Comparison of ENCODE assay signal across 20 cellular contexts in the genomic region with DNA sequence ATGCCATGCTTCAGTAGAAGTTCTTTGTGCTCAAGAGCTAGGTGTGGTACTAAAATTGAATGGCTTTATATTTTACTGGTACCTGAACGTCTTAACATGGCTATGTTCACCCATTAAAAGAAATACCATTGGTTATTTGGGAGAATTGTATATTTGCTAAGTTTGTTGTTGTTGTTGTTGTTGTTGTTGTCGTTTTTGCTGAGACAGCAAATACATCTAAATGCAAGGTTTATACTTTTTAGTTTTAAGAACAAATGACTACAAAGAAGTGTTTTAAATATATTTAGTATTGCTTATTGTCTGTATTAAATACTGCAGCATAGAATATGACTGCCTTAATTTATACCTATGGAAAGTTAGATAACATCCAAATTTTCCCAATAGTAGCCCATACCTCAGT.
DNase-seq lines count a peak whose midpoint lies in the region; ATAC-seq, FAIRE-seq and TF ChIP-seq lines count a peak whose summit lies in the region.
"Had no signal": no experiment of that assay in that cellular context is flagged by ENCODE, and none has a peak within 500 bp of the region (broad histone marks: within the 10 kb centered on the region; RNA-seq: fewer than 3 reads in every experiment).

No MANE protein-coding gene starts in this region.

- POLR2A ChIA-PET in A549 (lab: Yijun Ruan, JAX) = no interaction called here
- POLR2A ChIA-PET in IMR-90 (lab: Charles Lee; ENCODE audit: unreplicated experiment) = no interaction called here
- POLR2A ChIA-PET in H1 (lab: Charles Lee; ENCODE audit: partially characterized antibody) = no interaction called here

- no peak overlapping the region for H3K18ac ChIP-seq in IMR-90 (ENCODE audit: low read depth, low read length)
- H3K18ac ChIP-seq in H1 (ENCODE audit: extremely low read depth, low read length) = no peak overlapping the region

- H3K9me3 ChIP-seq in A549 = 0 out of 3 replicates have a peak, but pooled peaks cover 5% of the 10 kb centered on the region
- H3K9me3 ChIP-seq in IMR-90 (ENCODE audit: control insufficient read depth, insufficient read depth, low read length) = no peaks in the 10 kb centered on the region
- H3K9me3 ChIP-seq in H1 (ENCODE audit: insufficient read depth in 2 of 2, low read depth in 1 of 2, low read length in 1 of 2) = no peaks in the 10 kb centered on the region
- H3K9me3 ChIP-seq: Caco-2 had no signal

- no peaks in the 10 kb centered on the region for H3K79me1 ChIP-seq in IMR-90 (ENCODE audit: low read depth in 1 of 2, low read length in 2 of 2)
- no peaks in the 10 kb centered on the region for H3K79me1 ChIP-seq in H1 (ENCODE audit: low read depth, low read length)

- no peaks in the 10 kb centered on the region for H3K79me2 ChIP-seq in H1 (ENCODE audit: control insufficient read depth in 1 of 2, insufficient read depth in 2 of 2, low read length in 2 of 2)

- no peak overlapping the region for H2BK5ac ChIP-seq in IMR-90 (ENCODE audit: low read depth, low read length, poor library complexity, severe bottlenecking)
- no peak overlapping the region for H2BK5ac ChIP-seq in H1 (ENCODE audit: low read depth, low read length)

- no peak overlapping the region for H3K56ac ChIP-seq in IMR-90 (ENCODE audit: extremely low read depth, insufficient read depth, low read length)
- H3K56ac ChIP-seq in H1 (replicated peaks; ENCODE audit: insufficient read length, low read depth, low read length) = no peak overlapping the region

- TF ChIP-seq EP300 in A549 (IDR thresholded peaks at IDR 0.05) = no peak
- no peak for TF ChIP-seq EP300 in H1 (IDR thresholded peaks at IDR 0.05; ENCODE audit: borderline replicate concordance in 1 of 2, low read depth in 2 of 2, low read length in 2 of 2)

- CTCF ChIA-PET in A549 (lab: Yijun Ruan, JAX) (no interaction called here), IMR-90 (lab: Yijun Ruan, JAX) (no interaction called here), H1 (lab: Charles Lee; ENCODE audit: partially characterized antibody) (interaction anchor here (0.8 to 3.0 kb wide), 10 partner anchors 9 to 275 kb away, joined by 3 to 22 read pairs (median 4); no protein-coding TSS in a partner anchor)

- H2BK15ac ChIP-seq in IMR-90 (ENCODE audit: low read depth, low read length) (no peak overlapping the region), H1 (ENCODE audit: low read length) (no peak overlapping the region)

- H3K27me3 ChIP-seq in IMR-90 (ENCODE audit: control insufficient read depth, insufficient read depth, low read length) (peaks cover 4% of the 10 kb centered on the region; the same call in 1 of the 2 replicates), H1 (replicated peaks in 1 of 4; ENCODE audit: control insufficient read depth in 3 of 4, extremely low read depth in 1 of 4, insufficient read depth in 3 of 4, low read length in 3 of 4) (no peaks in the 10 kb centered on the region)
- H3K27me3 ChIP-seq: BLaER1 treated with 17β-estradiol and CSF1 and Interleukin-3, amounts not matched to agents 10 nM and 100 nM had no signal

- BruUV-seq in IMR-90 (replicated peaks; lab: Mats Ljungman, UMichigan) = no TSS peak

- H2AK9ac ChIP-seq in IMR-90 (replicated peaks; ENCODE audit: low read depth, low read length, poor library complexity) = no peak overlapping the region

- H4K91ac ChIP-seq in IMR-90 (ENCODE audit: insufficient read depth, low read depth, low read length) (no peak overlapping the region), H1 (replicated peaks; ENCODE audit: insufficient read length, low read length) (no peak overlapping the region)

- H3K23me2 ChIP-seq in H1 (ENCODE audit: low read depth, low read length) = no peaks in the 10 kb centered on the region

- no peak for DNase-seq in A549 (ENCODE audit: low read depth in 1 of 2, low spot score in 1 of 2)
- DNase-seq in IMR-90 = no peak
- no peak for DNase-seq in H1 (ENCODE audit: low read depth in 1 of 2, low spot score in 2 of 2)
- DNase-seq in KG1 (lab: John Stamatoyannopoulos, UW) = no peak
- DNase-seq: 8988T; AML-193; Caco-2; Calu3; CD4-positive, alpha-beta T cell; CD8-positive, alpha-beta T cell; DMS79 treated with DMSO at 0.1 percent for 48 hours; GF-D8 had no signal

- H3K27ac ChIP-seq in A549 (no peak overlapping the region), IMR-90 (ENCODE audit: insufficient read depth, low read length) (no peak overlapping the region), H1 (ENCODE audit: low read depth, low read length) (no peak overlapping the region)
- H3K27ac ChIP-seq: BLaER1 treated with 17β-estradiol and CSF1 and Interleukin-3, amounts not matched to agents 10 nM and 100 nM; C4-2B had no signal

- no peak overlapping the region for H4K5ac ChIP-seq in IMR-90 (ENCODE audit: low read depth, low read length)
- no peak overlapping the region for H4K5ac ChIP-seq in H1 (ENCODE audit: insufficient read length, low read depth, low read length)

- H3K14ac ChIP-seq in IMR-90 (replicated peaks; ENCODE audit: low read depth, low read length) (no peak overlapping the region), H1 (ENCODE audit: insufficient read length) (no peak overlapping the region)

- 2% methylated on average over 2 of the region's 2 CpGs for WGBS in A549 (ENCODE audit: missing lambda C conversion rate)
- WGBS in IMR-90 (ENCODE audit: extremely low coverage in 2 of 2, insufficient read length in 1 of 2), 2 experiments = no CpG with 5 or more reads among the region's 2 CpGs
- WGBS in H1 (ENCODE audit: extremely low coverage in 1 of 2, insufficient coverage in 1 of 2, insufficient read length in 1 of 2, insufficient replicate concordance in 2 of 2, low coverage in 1 of 2, low lambda C conversion rate in 2 of 2, missing lambda C conversion rate in 1 of 2), 2 experiments = 94% methylated on average over 2 of the region's 2 CpGs; no CpG with 5 or more reads in 1 of the 2 experiments

- H2BK12ac ChIP-seq in H1 (ENCODE audit: low read depth, low read length) = no peak overlapping the region

- H2AFZ ChIP-seq in IMR-90 (replicated peaks; ENCODE audit: low read length, poor library complexity) (no peak overlapping the region), H1 (ENCODE audit: low read length) (no peak overlapping the region)

- TF ChIP-seq CTCF in A549 (IDR thresholded peaks at IDR 0.05) (no peak), IMR-90 (conservative IDR thresholded peaks at IDR 0.05; ENCODE audit: low read depth, low read length) (no peak), H1 (IDR thresholded peaks at IDR 0.05; ENCODE audit: control extremely low read depth in 1 of 3, insufficient read depth in 1 of 3, low read depth in 1 of 3, low read length in 3 of 3) (no peak)

- H3K36me3 ChIP-seq in IMR-90 (ENCODE audit: control insufficient read depth, insufficient read depth, low read length) (no peaks in the 10 kb centered on the region), H1 (ENCODE audit: control insufficient read depth in 2 of 4, insufficient read depth in 4 of 4, low read length in 3 of 4) (no peaks in the 10 kb centered on the region)
- H3K36me3 ChIP-seq: BLaER1 treated with 17β-estradiol and CSF1 and Interleukin-3, amounts not matched to agents 10 nM and 100 nM had no signal

- TF ChIP-seq RAD21 in A549 (conservative IDR thresholded peaks at IDR 0.05 in 1 of 2, IDR thresholded peaks at IDR 0.05 in 1 of 2) = no peak
- TF ChIP-seq RAD21 in IMR-90 (IDR thresholded peaks at IDR 0.05; ENCODE audit: low read length) = no peak
- no peak for TF ChIP-seq RAD21 in H1 (IDR thresholded peaks at IDR 0.05 in 1 of 2, conservative IDR thresholded peaks at IDR 0.05 in 1 of 2; ENCODE audit: low read depth in 2 of 2, low read length in 2 of 2)

- intact Hi-C loops in IMR-90 (cut with micrococcal nuclease) = loop anchor here (5.0 kb wide), 1 partner anchor 543 kb away; no protein-coding TSS in a partner anchor

- no peak overlapping the region for H3K4me2 ChIP-seq in A549
- no peak overlapping the region for H3K4me2 ChIP-seq in IMR-90 (ENCODE audit: low read depth, low read length)
- H3K4me2 ChIP-seq in H1 (ENCODE audit: insufficient read depth in 1 of 2, low read depth in 2 of 2, low read length in 2 of 2) = no peak overlapping the region
- H3K4me2 ChIP-seq: BLaER1 treated with 17β-estradiol and CSF1 and Interleukin-3, amounts not matched to agents 10 nM and 100 nM had no signal

- H3K4ac ChIP-seq in IMR-90 (ENCODE audit: low read depth, low read length) (no peak overlapping the region), H1 (replicated peaks; ENCODE audit: insufficient read length, low read depth, low read length) (no peak overlapping the region)

- dilution Hi-C loops in IMR-90 (cut with HindIII; ENCODE audit: low sequenced_read_pairs, unreplicated experiment) = no loop called here

- H2BK120ac ChIP-seq in IMR-90 (ENCODE audit: low read depth, low read length) (no peak overlapping the region), H1 (replicated peaks; ENCODE audit: low read depth, low read length) (no peak overlapping the region)

- H3K23ac ChIP-seq in IMR-90 (ENCODE audit: low read depth, low read length) (no peak overlapping the region), H1 (ENCODE audit: insufficient read length) (no peak overlapping the region)

- no peak for TF ChIP-seq POLR2A in A549 (IDR thresholded peaks at IDR 0.05; ENCODE audit: low read length)
- no peak for TF ChIP-seq POLR2A in IMR-90 (IDR thresholded peaks at IDR 0.05; ENCODE audit: low read depth, low read length)
- no peak for TF ChIP-seq POLR2A in H1 (IDR thresholded peaks at IDR 0.05; ENCODE audit: control extremely low read depth in 1 of 2, low read depth in 2 of 2, low read length in 2 of 2)

- H4K8ac ChIP-seq in IMR-90 (ENCODE audit: low read depth in 2 of 2, low read length in 2 of 2) (no peak overlapping the region), H1 (ENCODE audit: extremely low read depth, insufficient read depth, low read length) (no peak overlapping the region)

- ATAC-seq in A549 (no peak), IMR-90 (ENCODE audit: low read depth) (no peak), HG02852 (IDR thresholded peaks at IDR 0.05; ENCODE audit: unreplicated experiment) (no peak)
- ATAC-seq: CD8-positive, alpha-beta T cell had no signal

- H3K4me1 ChIP-seq in A549 = no peaks in the 10 kb centered on the region
- no peaks in the 10 kb centered on the region for H3K4me1 ChIP-seq in IMR-90 (ENCODE audit: control insufficient read depth, insufficient read depth, low read length)
- no peaks in the 10 kb centered on the region for H3K4me1 ChIP-seq in H1 (replicated peaks in 1 of 4; ENCODE audit: control insufficient read depth in 3 of 4, insufficient read depth in 4 of 4, low read length in 3 of 4)
- H3K4me1 ChIP-seq: BLaER1 treated with 17β-estradiol and CSF1 and Interleukin-3, amounts not matched to agents 10 nM and 100 nM; Caco-2 had no signal

- FAIRE-seq in A549 (lab: Jason Lieb, UNC) (no peak), H1 (lab: Jason Lieb, UNC) (no peak)
- FAIRE-seq: A204.1, D721Med, G401.6, GM12891, GM19239 had no signal

- no peaks in the 10 kb centered on the region for H3K9me1 ChIP-seq in IMR-90 (ENCODE audit: insufficient read depth, low read length)

- no peaks in the 10 kb centered on the region for H4K20me1 ChIP-seq in IMR-90 (ENCODE audit: insufficient read depth, low read length)
- no peaks in the 10 kb centered on the region for H4K20me1 ChIP-seq in H1 (replicated peaks in 1 of 2; ENCODE audit: control insufficient read depth in 1 of 2, insufficient read depth in 2 of 2, low read length in 2 of 2)
- H4K20me1 ChIP-seq: BLaER1 treated with 17β-estradiol and CSF1 and Interleukin-3, amounts not matched to agents 10 nM and 100 nM had no signal

- no peak overlapping the region for H2BK20ac ChIP-seq in IMR-90 (ENCODE audit: low read depth, low read length)
- H2BK20ac ChIP-seq in H1 (ENCODE audit: low read length) = no peak overlapping the region

- in situ Hi-C loops in IMR-90 (cut with MboI; ENCODE audit: low sequenced_read_pairs) = no loop called here

- no peak overlapping the region for H3K9ac ChIP-seq in IMR-90 (ENCODE audit: low read depth, low read length)
- H3K9ac ChIP-seq in H1 (replicated peaks in 1 of 4; ENCODE audit: extremely low read depth in 1 of 4, low read depth in 3 of 4, low read length in 3 of 4) = no peak overlapping the region
- H3K9ac ChIP-seq: BLaER1 treated with 17β-estradiol and CSF1 and Interleukin-3, amounts not matched to agents 10 nM and 100 nM had no signal

- no peak overlapping the region for H2AK5ac ChIP-seq in IMR-90 (ENCODE audit: low read depth, low read length)
- no peak overlapping the region for H2AK5ac ChIP-seq in H1 (ENCODE audit: low read depth, low read length)

- H3K4me3 ChIP-seq in A549 (no peak overlapping the region), IMR-90 (ENCODE audit: insufficient read depth, low read depth, low read length) (no peak overlapping the region), H1 (ENCODE audit: extremely low read depth in 1 of 4, insufficient read depth in 2 of 4, low read depth in 3 of 4, low read length in 4 of 4) (no peak overlapping the region)
- H3K4me3 ChIP-seq: BLaER1 treated with 17β-estradiol and CSF1 and Interleukin-3, amounts not matched to agents 10 nM and 100 nM had no signal

Comparison
In these comparisons a context has a peak if more than half of its experiments do, and no peak if none do; other contexts are left out.
1. Of the 18 proteins assayed by ChIP-seq in both H1 and A549: peak only in H1: none; only in A549: none; in both: MAFK; in neither: 17.